Comparison of ENCODE assay signal across 29 cellular contexts in the genomic region with DNA sequence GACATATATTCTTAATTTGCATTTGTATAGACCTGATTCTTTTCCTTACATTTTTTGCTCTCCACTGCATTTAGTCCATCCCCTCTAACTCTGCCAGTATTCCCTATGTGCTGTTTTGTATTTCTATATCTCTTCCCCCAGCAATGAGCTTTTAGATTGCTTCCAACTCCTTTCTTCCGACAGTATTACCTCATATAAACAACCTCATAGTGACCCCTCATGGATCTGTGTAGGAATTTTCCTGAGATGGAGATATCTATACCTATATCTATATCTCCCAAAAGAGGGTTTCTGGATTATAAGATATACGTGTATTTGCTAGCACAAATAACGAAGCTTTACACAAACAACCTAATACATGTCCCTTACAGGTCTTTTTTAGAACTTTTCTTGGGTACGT.
DNase-seq lines count a peak whose midpoint lies in the region; ATAC-seq and TF ChIP-seq lines count a peak whose summit lies in the region.
"Had no signal": no experiment of that assay in that cellular context is flagged by ENCODE, and none has a peak within 500 bp of the region (broad histone marks: within the 10 kb centered on the region; RNA-seq: fewer than 3 reads in every experiment).

No MANE protein-coding gene starts in this region.

- H3K4me1 ChIP-seq in left ventricle myocardium inferior = peaks cover 39% of the 10 kb centered on the region
- peaks cover 0 to 10% of the 10 kb centered on the region in 2 donors for H3K4me1 ChIP-seq in right atrium auricular region
- H3K4me1 ChIP-seq in mucosa of descending colon (ENCODE audit: low read depth) = no peaks in the 10 kb centered on the region
- H3K4me1 ChIP-seq: HAP-1, upper lobe of right lung had no signal

- H3K27me3 Mint-ChIP-seq in dendritic cell treated with granulocyte-macrophage colony-stimulating factor and Interleukin-4, amounts not matched to agents 40 ng/mL and 50 ng/mL, for 4 days = no peaks in the 10 kb centered on the region
- H3K27me3 Mint-ChIP-seq: activated T-helper 17 cell treated with anti-CD3 and anti-CD28 coated beads, Interleukin-2, amount 50 U/mL, for 72 hours; CD4-positive, alpha-beta T cell had no signal

- intact Hi-C loops in left ventricle myocardium inferior (cut with micrococcal nuclease) (no loop called here), mucosa of descending colon (cut with DNase I, micrococcal nuclease) (no loop called here)
- intact Hi-C loops in dendritic cell treated with granulocyte-macrophage colony-stimulating factor and Interleukin-4, amounts not matched to agents 40 ng/mL and 50 ng/mL, for 4 days (cut with micrococcal nuclease) = no loop called here

- no peaks in the 10 kb centered on the region for H3K36me3 Mint-ChIP-seq in dendritic cell treated with granulocyte-macrophage colony-stimulating factor and Interleukin-4, amounts not matched to agents 40 ng/mL and 50 ng/mL, for 4 days (ENCODE audit: low read depth)
- no peaks in the 10 kb centered on the region for H3K36me3 Mint-ChIP-seq in activated naive CD4-positive, alpha-beta T cell treated with anti-CD3 and anti-CD28 coated beads, Interleukin-2, amount 50 U/mL, for 72 hours

- H3K27ac Mint-ChIP-seq in dendritic cell treated with granulocyte-macrophage colony-stimulating factor and Interleukin-4, amounts not matched to agents 40 ng/mL and 50 ng/mL, for 4 days = peak overlapping the region; percentile 7
- no peak overlapping the region for H3K27ac Mint-ChIP-seq in activated naive CD4-positive, alpha-beta T cell treated with anti-CD3 and anti-CD28 coated beads, Interleukin-2, amount 50 U/mL, for 72 hours
- H3K27ac Mint-ChIP-seq: CD4-positive, alpha-beta T cell had no signal

- H3K4me3 ChIP-seq in left ventricle myocardium inferior = no peak overlapping the region
- no peak overlapping the region for H3K4me3 ChIP-seq in right atrium auricular region
- H3K4me3 ChIP-seq in mucosa of descending colon = no peak overlapping the region
- H3K4me3 ChIP-seq: HAP-1, ovary, suprapubic skin, upper lobe of right lung had no signal

- no peaks in the 10 kb centered on the region for H3K9me3 ChIP-seq in left ventricle myocardium inferior (replicated peaks)
- H3K9me3 ChIP-seq in right atrium auricular region = no peaks in the 10 kb centered on the region
- no peaks in the 10 kb centered on the region for H3K9me3 ChIP-seq in mucosa of descending colon
- H3K9me3 ChIP-seq: HAP-1, ovary, suprapubic skin, upper lobe of right lung had no signal

- no peaks in the 10 kb centered on the region for H3K36me3 ChIP-seq in left ventricle myocardium inferior
- H3K36me3 ChIP-seq in right atrium auricular region = no peaks in the 10 kb centered on the region
- no peaks in the 10 kb centered on the region for H3K36me3 ChIP-seq in mucosa of descending colon (ENCODE audit: low read depth)
- H3K36me3 ChIP-seq: brain microvascular endothelial cell, HAP-1, ovary, suprapubic skin, upper lobe of right lung had no signal

- H3K27ac ChIP-seq in left ventricle myocardium inferior (replicated peaks) (peak overlapping the region; percentile 46), right atrium auricular region (no peak overlapping the region)
- H3K27ac ChIP-seq: brain microvascular endothelial cell, ovary, suprapubic skin, upper lobe of right lung had no signal

- peaks cover 6% of the 10 kb centered on the region for H3K4me1 Mint-ChIP-seq in dendritic cell treated with granulocyte-macrophage colony-stimulating factor and Interleukin-4, amounts not matched to agents 40 ng/mL and 50 ng/mL, for 4 days (ENCODE audit: low read depth)
- H3K4me1 Mint-ChIP-seq: activated T-helper 17 cell treated with anti-CD3 and anti-CD28 coated beads, Interleukin-2, amount 50 U/mL, for 72 hours had no signal

- no peak for ATAC-seq in HG03280 (IDR thresholded peaks at IDR 0.05; ENCODE audit: unreplicated experiment)
- no peak for ATAC-seq in left lobe of liver
- ATAC-seq in activated naive CD4-positive, alpha-beta T cell treated with anti-CD3 and anti-CD28 coated beads, Interleukin-2, amount 50 U/mL, for 72 hours = no peak
- ATAC-seq in mucosa of descending colon = no peak
- ATAC-seq: activated T-helper 17 cell treated with anti-CD3 and anti-CD28 coated beads, Interleukin-2, amount 50 U/mL, for 72 hours; upper lobe of right lung had no signal

- H3K9me3 Mint-ChIP-seq in dendritic cell treated with granulocyte-macrophage colony-stimulating factor and Interleukin-4, amounts not matched to agents 40 ng/mL and 50 ng/mL, for 4 days = no peaks in the 10 kb centered on the region
- H3K9me3 Mint-ChIP-seq in activated naive CD4-positive, alpha-beta T cell treated with anti-CD3 and anti-CD28 coated beads, Interleukin-2, amount 50 U/mL, for 72 hours = no peaks in the 10 kb centered on the region
- H3K9me3 Mint-ChIP-seq: activated T-helper 17 cell treated with anti-CD3 and anti-CD28 coated beads, Interleukin-2, amount 50 U/mL, for 72 hours; CD4-positive, alpha-beta T cell; neural crest cell had no signal

- H3K27me3 ChIP-seq in left ventricle myocardium inferior (ENCODE audit: low read depth) (no peaks in the 10 kb centered on the region), right atrium auricular region (no peaks in the 10 kb centered on the region)
- H3K27me3 ChIP-seq: brain microvascular endothelial cell, ovary, suprapubic skin, upper lobe of right lung had no signal

- TF ChIP-seq CTCF in left ventricle myocardium inferior (IDR thresholded peaks at IDR 0.05; ENCODE audit: borderline replicate concordance) (no peak), right atrium auricular region (IDR thresholded peaks at IDR 0.05) (no peak), mucosa of descending colon (IDR thresholded peaks at IDR 0.05) (no peak)

- DNase-seq in left ventricle myocardium inferior (no peak), right atrium auricular region (ENCODE audit: low spot score) (no peak), NCI-H748 treated with DMSO at 0.1 percent for 48 hours (lab: John Stamatoyannopoulos, UW) (peak; percentile 53), left lobe of liver (ENCODE audit: low spot score) (no peak), mucosa of descending colon (no peak)
- DNase-seq in activated naive CD4-positive, alpha-beta T cell treated with anti-CD3 and anti-CD28 coated beads, Interleukin-2, amount 50 U/mL, for 72 hours (ENCODE audit: low spot score in 2 of 2) = no peak
- DNase-seq: activated naive CD4-positive, alpha-beta T cell treated with anti-CD3 and anti-CD28 coated beads, Interleukin-2, amount 50 U/mL, for 16 hours; AML-193; amygdala; brain microvascular endothelial cell; CD4-positive, alpha-beta T cell; effector CD8-positive, alpha-beta T cell; hippocampal formation; left cardiac atrium; NCI-H1092; NCI-H187; NCI-H2171; NK-92 treated with Interleukin-12 subunit alpha and Interleukin-12 subunit beta, amount 100 ng/mL, for 24 hours; ovary; Right ventricle myocardium superior; small intestine; stimulated activated naive CD4-positive, alpha-beta T cell; upper lobe of right lung had no signal

- no peak overlapping the region for H3K4me3 Mint-ChIP-seq in dendritic cell treated with granulocyte-macrophage colony-stimulating factor and Interleukin-4, amounts not matched to agents 40 ng/mL and 50 ng/mL, for 4 days
- H3K4me3 Mint-ChIP-seq: activated T-helper 17 cell treated with anti-CD3 and anti-CD28 coated beads, Interleukin-2, amount 50 U/mL, for 72 hours; CD4-positive, alpha-beta T cell; neural crest cell had no signal
